Comparison of ENCODE assay signal across 19 cellular contexts in genomic region chr11:86775342-86775741, GRCh38.
"Had no signal": no experiment of that assay in that cellular context is flagged by ENCODE, and none has a peak within 500 bp of the region (broad histone marks: within the 10 kb centered on the region; RNA-seq: fewer than 3 reads in every experiment).

No MANE protein-coding gene starts in this region.

- H3K36me3 ChIP-seq: gastroesophageal sphincter, left lung, lower lobe of right lung, neutrophil, right atrium auricular region, sigmoid colon, stomach, thoracic aorta, transverse colon had no signal

- H3K27ac ChIP-seq: gastroesophageal sphincter, left lung, lower lobe of right lung, neutrophil, right atrium auricular region, sigmoid colon, skin epidermis, stomach, thoracic aorta, transverse colon had no signal

- H3K4me3 ChIP-seq: gastroesophageal sphincter, left lung, lower lobe of right lung, right atrium auricular region, sigmoid colon, skin epidermis, stomach, thoracic aorta, transverse colon had no signal

- ATAC-seq: esophagus mucosa, gastroesophageal sphincter, left lung, lower lobe of right lung, natural killer cell had no signal

- DNase-seq: effector memory CD4-positive, alpha-beta T cell; glutamatergic neuron; immature natural killer cell; left lung; lower lobe of right lung; natural killer cell; sigmoid colon; stimulated activated CD4-positive, alpha-beta T cell treated with anti-CD3 and anti-CD28 coated beads, Interleukin-2, amount 100 ng/mL, for 24 hours; stimulated activated CD4-positive, alpha-beta T cell treated with anti-CD3 and anti-CD28 coated beads, Interleukin-4, amount 100 ng/mL, for 4 hours; stimulated activated naive CD4-positive, alpha-beta T cell; stomach; substantia nigra; transverse colon had no signal

- H3K9me3 ChIP-seq: gastroesophageal sphincter, left lung, lower lobe of right lung, neutrophil, right atrium auricular region, sigmoid colon, stomach, thoracic aorta, transverse colon had no signal

- H3K4me1 ChIP-seq: gastroesophageal sphincter, left lung, lower lobe of right lung, sigmoid colon, stomach had no signal

- H3K27me3 ChIP-seq: gastroesophageal sphincter, left lung, neutrophil, right atrium auricular region, sigmoid colon, stomach, transverse colon had no signal
